In the genomic region with DNA sequence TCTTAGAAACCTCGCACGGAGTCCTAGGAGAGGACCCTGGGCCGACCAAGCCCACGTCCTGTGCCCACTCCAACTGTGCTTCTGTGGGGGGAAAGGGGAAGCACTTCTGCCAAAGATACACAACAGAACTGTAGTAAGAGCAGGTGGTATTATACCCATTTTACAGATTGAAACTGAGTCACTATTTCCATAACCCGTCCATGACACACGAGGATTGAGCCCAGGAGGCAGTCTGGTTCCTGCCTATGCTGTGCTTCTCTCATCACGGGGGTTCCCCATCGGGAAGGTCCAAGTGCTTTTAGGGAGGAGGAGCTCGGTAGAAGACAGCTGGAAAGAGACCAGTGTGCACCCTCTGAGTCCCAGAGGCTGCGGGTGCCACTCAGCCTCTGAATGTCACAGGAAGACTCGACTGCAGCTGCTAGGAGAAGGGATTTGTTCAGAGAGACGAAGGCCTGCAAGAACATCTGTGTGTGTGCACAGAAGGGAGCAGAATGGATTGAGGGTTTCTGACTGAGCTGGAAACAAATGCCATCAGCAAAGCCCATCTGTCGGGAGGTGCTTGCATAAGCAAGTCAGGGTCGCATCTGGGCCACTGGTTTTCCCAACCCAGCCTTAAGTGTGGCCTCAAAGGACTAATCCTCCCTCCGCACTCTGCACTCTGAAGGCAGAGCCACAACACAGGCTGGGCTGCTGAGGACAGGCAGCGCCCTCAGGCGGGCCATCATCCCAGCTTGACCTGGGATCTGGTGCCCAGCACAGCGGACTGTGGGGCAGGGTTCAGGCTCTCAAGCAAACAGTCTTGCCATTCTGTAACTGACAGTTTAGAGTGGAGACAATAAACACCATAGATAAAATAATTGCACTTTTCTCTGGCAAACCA, we compare ENCODE assay signal across 12 cellular contexts.
DNase-seq lines count a peak whose midpoint lies in the region; ATAC-seq and TF ChIP-seq lines count a peak whose summit lies in the region.
"Had no signal": no experiment of that assay in that cellular context is flagged by ENCODE, and none has a peak within 500 bp of the region (broad histone marks: within the 10 kb centered on the region; RNA-seq: fewer than 3 reads in every experiment).

No MANE protein-coding gene starts in this region.

- H4K20me1 ChIP-seq in H9 (ENCODE audit: control insufficient read depth, insufficient read depth, insufficient read length) (no peaks in the 10 kb centered on the region), OCI-LY1 (ENCODE audit: insufficient read depth, low read length) (no peaks in the 10 kb centered on the region)

- ATAC-seq in sciatic nerve (peak; percentile 71), esophagus mucosa (no peak), GM19023 (IDR thresholded peaks at IDR 0.05; ENCODE audit: unreplicated experiment) (no peak)
- ATAC-seq: naive thymus-derived CD8-positive, alpha-beta T cell had no signal

- peak overlapping the region; percentile 5 to 95 (median 15); a peak in 4 of 7 replicates for H3K27ac Mint-ChIP-seq in H9

- no peak for TF ChIP-seq POLR2A in breast epithelium (IDR thresholded peaks at IDR 0.05)

- intact Hi-C loops in sciatic nerve (cut with DNase I) (no loop called here), breast epithelium (cut with DNase I; ENCODE audit: low total_unique reads) (no loop called here)

- no peak overlapping the region for H4K8ac ChIP-seq in H9 (replicated peaks; ENCODE audit: insufficient read length, low read depth, low read length)

- no peak overlapping the region for H3K4me3 Mint-ChIP-seq in H9
- H3K4me3 Mint-ChIP-seq: naive thymus-derived CD8-positive, alpha-beta T cell had no signal

- no peak overlapping the region for H3K18ac ChIP-seq in H9 (ENCODE audit: insufficient read length, low read depth, low read length)

- peaks cover 10 to 14% of the 10 kb centered on the region in 2 experiments for H3K4me1 Mint-ChIP-seq in H9

- peaks cover 0 to 9% (median 5%) of the 10 kb centered on the region in 3 experiments; a peak in 4 of 7 replicates for H3K36me3 Mint-ChIP-seq in H9 (ENCODE audit: insufficient read depth in 1 of 3, low read depth in 3 of 3)

- no peak overlapping the region for H2AK5ac ChIP-seq in H9 (ENCODE audit: insufficient read length, low read length)

- H4K5ac ChIP-seq in H9 (ENCODE audit: insufficient read length, low read depth, low read length): no peak overlapping the region

- H3K9ac ChIP-seq in H9 (ENCODE audit: extremely low read depth, insufficient read length, low read length) (no peak overlapping the region), OCI-LY1 (ENCODE audit: low read length) (peak overlapping the region; percentile 11; the same call in 1 of the 2 replicates), iPS-20b (ENCODE audit: low read depth, low read length) (0 out of 2 replicates have a peak overlapping the region, but pooled peaks have one; percentile 2)

- H3K4me3 ChIP-seq in OCI-LY1 (ENCODE audit: low read depth, low read length, poor library complexity, severe bottlenecking) (no peak overlapping the region), iPS-20b (ENCODE audit: low read length) (no peak overlapping the region), breast epithelium (no peak overlapping the region)
- H3K4me3 ChIP-seq: MG63 had no signal

- no peak overlapping the region for H2BK15ac ChIP-seq in H9 (ENCODE audit: low read depth, low read length)

- H3K36me3 ChIP-seq in OCI-LY1 (ENCODE audit: insufficient read depth, low read length) (peaks cover 10% of the 10 kb centered on the region; the same call in 1 of the 2 replicates), iPS-20b (ENCODE audit: insufficient read depth, low read depth, low read length) (no peaks in the 10 kb centered on the region), breast epithelium (no peaks in the 10 kb centered on the region)
- H3K36me3 ChIP-seq: MG63 had no signal

- H3K27me3 Mint-ChIP-seq in H9 (ENCODE audit: low read depth): no peaks in the 10 kb centered on the region
- H3K27me3 Mint-ChIP-seq: naive thymus-derived CD8-positive, alpha-beta T cell had no signal

- no peaks in the 10 kb centered on the region for H3F3A ChIP-seq in OCI-LY1 (ENCODE audit: insufficient read depth, low read length)

- H3K79me2 ChIP-seq in H9 (ENCODE audit: insufficient read depth, low read length) (no peaks in the 10 kb centered on the region), OCI-LY1 (ENCODE audit: insufficient read depth, low read length) (no peaks in the 10 kb centered on the region)

- H2BK20ac ChIP-seq in H9 (ENCODE audit: low read depth, low read length, poor library complexity, severe bottlenecking): no peak overlapping the region

- H3K4me2 ChIP-seq in H9 (ENCODE audit: insufficient read depth, insufficient read length, low read length): no peak overlapping the region
- 0 out of 2 replicates have a peak overlapping the region, but pooled peaks have one; percentile 8 for H3K4me2 ChIP-seq in OCI-LY1 (ENCODE audit: low read length)

- no peak overlapping the region for H3K23ac ChIP-seq in H9 (ENCODE audit: insufficient read length, low read depth, low read length)

- no peaks in the 10 kb centered on the region for H3K27me3 ChIP-seq in H9 (ENCODE audit: insufficient read depth, low read length)
- no peaks in the 10 kb centered on the region for H3K27me3 ChIP-seq in OCI-LY1 (ENCODE audit: insufficient read depth, low read length)
- H3K27me3 ChIP-seq in iPS-20b (ENCODE audit: insufficient read depth, low read length): no peaks in the 10 kb centered on the region
- H3K27me3 ChIP-seq in breast epithelium: no peaks in the 10 kb centered on the region
- H3K27me3 ChIP-seq: MG63 had no signal

- H2AFZ ChIP-seq in H9 (ENCODE audit: low read length): no peak overlapping the region
- H2AFZ ChIP-seq in OCI-LY1 (ENCODE audit: low read length): no peak overlapping the region

- H3K9me3 ChIP-seq in H9 (ENCODE audit: control insufficient read depth, low read depth, low read length) (no peaks in the 10 kb centered on the region), OCI-LY1 (ENCODE audit: low read length) (no peaks in the 10 kb centered on the region), iPS-20b (ENCODE audit: insufficient read depth, low read depth, low read length) (no peaks in the 10 kb centered on the region), breast epithelium (peaks cover 0 to 3% of the 10 kb centered on the region in 2 donors)
- H3K9me3 ChIP-seq: MG63 had no signal

- no peaks in the 10 kb centered on the region for H3K23me2 ChIP-seq in H9 (ENCODE audit: insufficient read length, low read depth, low read length, poor library complexity, severe bottlenecking)

- no peaks in the 10 kb centered on the region for H3K9me2 ChIP-seq in OCI-LY1 (ENCODE audit: low read depth, low read length)

- H3K4me1 ChIP-seq in H9 (ENCODE audit: insufficient read depth, low read length): no peaks in the 10 kb centered on the region
- H3K4me1 ChIP-seq in OCI-LY1 (ENCODE audit: insufficient read depth, low read length, severe bottlenecking): peaks cover 16% of the 10 kb centered on the region
- no peaks in the 10 kb centered on the region for H3K4me1 ChIP-seq in iPS-20b (ENCODE audit: insufficient read depth, low read length)
- H3K4me1 ChIP-seq in breast epithelium: no peaks in the 10 kb centered on the region

- H3K79me1 ChIP-seq in H9 (ENCODE audit: insufficient read depth, low read depth, low read length, poor library complexity, severe bottlenecking): no peaks in the 10 kb centered on the region

- no peak overlapping the region for H3T11ph ChIP-seq in H9 (ENCODE audit: low read length)

- no peak overlapping the region for H2BK120ac ChIP-seq in H9 (ENCODE audit: low read depth, low read length, poor library complexity, severe bottlenecking)

- no peak overlapping the region for H3K56ac ChIP-seq in H9 (ENCODE audit: insufficient read length, low read depth, low read length)

- no peak overlapping the region for H3K14ac ChIP-seq in H9 (ENCODE audit: insufficient read depth, low read length)

- no peaks in the 10 kb centered on the region for H3K9me3 Mint-ChIP-seq in H9

- H3K27ac ChIP-seq in H9 (ENCODE audit: insufficient read length, low read depth, low read length) (no peak overlapping the region), OCI-LY1 (ENCODE audit: low read depth, low read length, poor library complexity, severe bottlenecking) (peak overlapping the region; percentile 67), iPS-20b (ENCODE audit: low read length) (no peak overlapping the region), breast epithelium (no peak overlapping the region)

- TF ChIP-seq CTCF in H9 (conservative IDR thresholded peaks at IDR 0.05) (peak; percentile 71), OCI-LY1 (IDR thresholded peaks at IDR 0.05; ENCODE audit: low read length) (no peak), breast epithelium (IDR thresholded peaks at IDR 0.05) (no peak)

- no peak overlapping the region for H3K4ac ChIP-seq in H9 (ENCODE audit: low read depth, low read length)

- WGBS in H9 (ENCODE audit: extremely low coverage, insufficient read length, low lambda C conversion rate): no CpG with 5 or more reads among the region's 18 CpGs

- no peak overlapping the region for H2BK12ac ChIP-seq in H9 (ENCODE audit: insufficient read length, low read depth, low read length)

- DNase-seq in H9 (peak; percentile 76), sciatic nerve (ENCODE audit: low spot score) (no peak), breast epithelium (ENCODE audit: low spot score in 2 of 2) (no peak), T-helper 9 cell (no peak)
- DNase-seq: activated naive CD4-positive, alpha-beta T cell; GOT3; MG63; naive thymus-derived CD8-positive, alpha-beta T cell had no signal

- no peak overlapping the region for H4K91ac ChIP-seq in H9 (ENCODE audit: insufficient read length, low read depth, low read length)

- no peak overlapping the region for H2BK5ac ChIP-seq in H9 (ENCODE audit: insufficient read length, low read length)
